ENCODE assay signal across 15 cellular contexts in genomic region chr1:12387641-12388040, GRCh38.
DNase-seq lines count a peak whose midpoint lies in the region.
"Had no signal": no experiment of that assay in that cellular context is flagged by ENCODE, and none has a peak within 500 bp of the region (broad histone marks: within the 10 kb centered on the region; RNA-seq: fewer than 3 reads in every experiment).

No MANE protein-coding gene starts in this region.

- DNase-seq in NCI-H1105 treated with DMSO at 0.1 percent for 48 hours (lab: John Stamatoyannopoulos, UW), result peak; percentile 10
- DNase-seq in NCI-H1105 (lab: John Stamatoyannopoulos, UW), result no peak
- DNase-seq in NAMALWA (ENCODE audit: low spot score), result peak; percentile 24
- peak; percentile 47 for DNase-seq in amniotic epithelial cell (ENCODE audit: low read depth)
- peak; percentile 31 for DNase-seq in left kidney (ENCODE audit: low read depth, low spot score)
- DNase-seq in NCI-H1092 treated with DMSO at 0.1 percent for 48 hours (lab: John Stamatoyannopoulos, UW), result no peak
- DNase-seq in SK-N-DZ (ENCODE audit: low spot score), result no peak
- no peak for DNase-seq in NCI-H510A (lab: John Stamatoyannopoulos, UW)
- DNase-seq: activated CD4-positive, alpha-beta T cell treated with anti-CD3 and anti-CD28 coated beads, Interleukin-2, amount 50 U/mL, for 48 hours; activated T-cell treated with anti-CD3 and anti-CD28 coated beads for 4 hours; anterior cingulate cortex; left cardiac atrium; NCI-H2107; NCI-H526 treated with DMSO at 0.1 percent for 48 hours; SHP77 had no signal

Comparison
In these comparisons a context has a peak if more than half of its experiments do, and no peak if none do; other contexts are left out.
1. DNase-seq: peak in NCI-H1105 treated with DMSO at 0.1 percent for 48 hours (single experiment), NAMALWA (single experiment), amniotic epithelial cell (single experiment) and left kidney (single experiment); none in NCI-H1105 (single experiment), NCI-H1092 treated with DMSO at 0.1 percent for 48 hours (single experiment), SK-N-DZ (single experiment) and NCI-H510A (single experiment).